ENCODE assay signal across 1 cellular context in the genomic region with DNA sequence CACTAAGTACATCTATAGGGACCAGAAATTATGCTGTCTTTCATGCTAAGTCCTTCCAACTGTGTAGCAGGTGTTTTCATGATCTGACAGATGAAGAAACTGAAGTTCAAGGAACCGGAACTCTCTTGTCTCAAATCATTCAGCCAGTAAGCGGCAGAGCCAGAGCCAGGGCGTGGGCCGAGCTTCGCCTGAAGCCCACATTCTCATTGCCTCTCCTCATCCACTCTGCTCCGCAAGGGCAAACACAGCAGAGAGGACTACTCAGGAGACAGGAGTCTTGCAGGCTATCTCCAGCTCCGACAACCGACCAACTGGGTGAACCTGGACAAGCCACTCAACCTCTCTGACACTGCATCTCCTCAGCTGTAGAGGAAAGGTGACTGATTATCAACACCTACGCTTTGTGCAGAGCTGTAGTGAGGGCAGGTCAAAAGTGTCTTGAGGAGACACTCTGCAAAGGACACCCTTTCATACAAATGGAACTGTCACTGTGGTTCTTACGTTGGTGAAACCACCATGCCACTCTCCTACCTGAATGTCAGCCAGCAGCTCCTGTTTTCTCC.
TF ChIP-seq lines count a peak whose summit lies in the region.

No MANE protein-coding gene starts in this region.

TF ChIP-seq in GM23338, 12 proteins besides CTCF, POLR2A, EP300 and RAD21 (continued from another document):
- TF ChIP-seq, protein P1, sequence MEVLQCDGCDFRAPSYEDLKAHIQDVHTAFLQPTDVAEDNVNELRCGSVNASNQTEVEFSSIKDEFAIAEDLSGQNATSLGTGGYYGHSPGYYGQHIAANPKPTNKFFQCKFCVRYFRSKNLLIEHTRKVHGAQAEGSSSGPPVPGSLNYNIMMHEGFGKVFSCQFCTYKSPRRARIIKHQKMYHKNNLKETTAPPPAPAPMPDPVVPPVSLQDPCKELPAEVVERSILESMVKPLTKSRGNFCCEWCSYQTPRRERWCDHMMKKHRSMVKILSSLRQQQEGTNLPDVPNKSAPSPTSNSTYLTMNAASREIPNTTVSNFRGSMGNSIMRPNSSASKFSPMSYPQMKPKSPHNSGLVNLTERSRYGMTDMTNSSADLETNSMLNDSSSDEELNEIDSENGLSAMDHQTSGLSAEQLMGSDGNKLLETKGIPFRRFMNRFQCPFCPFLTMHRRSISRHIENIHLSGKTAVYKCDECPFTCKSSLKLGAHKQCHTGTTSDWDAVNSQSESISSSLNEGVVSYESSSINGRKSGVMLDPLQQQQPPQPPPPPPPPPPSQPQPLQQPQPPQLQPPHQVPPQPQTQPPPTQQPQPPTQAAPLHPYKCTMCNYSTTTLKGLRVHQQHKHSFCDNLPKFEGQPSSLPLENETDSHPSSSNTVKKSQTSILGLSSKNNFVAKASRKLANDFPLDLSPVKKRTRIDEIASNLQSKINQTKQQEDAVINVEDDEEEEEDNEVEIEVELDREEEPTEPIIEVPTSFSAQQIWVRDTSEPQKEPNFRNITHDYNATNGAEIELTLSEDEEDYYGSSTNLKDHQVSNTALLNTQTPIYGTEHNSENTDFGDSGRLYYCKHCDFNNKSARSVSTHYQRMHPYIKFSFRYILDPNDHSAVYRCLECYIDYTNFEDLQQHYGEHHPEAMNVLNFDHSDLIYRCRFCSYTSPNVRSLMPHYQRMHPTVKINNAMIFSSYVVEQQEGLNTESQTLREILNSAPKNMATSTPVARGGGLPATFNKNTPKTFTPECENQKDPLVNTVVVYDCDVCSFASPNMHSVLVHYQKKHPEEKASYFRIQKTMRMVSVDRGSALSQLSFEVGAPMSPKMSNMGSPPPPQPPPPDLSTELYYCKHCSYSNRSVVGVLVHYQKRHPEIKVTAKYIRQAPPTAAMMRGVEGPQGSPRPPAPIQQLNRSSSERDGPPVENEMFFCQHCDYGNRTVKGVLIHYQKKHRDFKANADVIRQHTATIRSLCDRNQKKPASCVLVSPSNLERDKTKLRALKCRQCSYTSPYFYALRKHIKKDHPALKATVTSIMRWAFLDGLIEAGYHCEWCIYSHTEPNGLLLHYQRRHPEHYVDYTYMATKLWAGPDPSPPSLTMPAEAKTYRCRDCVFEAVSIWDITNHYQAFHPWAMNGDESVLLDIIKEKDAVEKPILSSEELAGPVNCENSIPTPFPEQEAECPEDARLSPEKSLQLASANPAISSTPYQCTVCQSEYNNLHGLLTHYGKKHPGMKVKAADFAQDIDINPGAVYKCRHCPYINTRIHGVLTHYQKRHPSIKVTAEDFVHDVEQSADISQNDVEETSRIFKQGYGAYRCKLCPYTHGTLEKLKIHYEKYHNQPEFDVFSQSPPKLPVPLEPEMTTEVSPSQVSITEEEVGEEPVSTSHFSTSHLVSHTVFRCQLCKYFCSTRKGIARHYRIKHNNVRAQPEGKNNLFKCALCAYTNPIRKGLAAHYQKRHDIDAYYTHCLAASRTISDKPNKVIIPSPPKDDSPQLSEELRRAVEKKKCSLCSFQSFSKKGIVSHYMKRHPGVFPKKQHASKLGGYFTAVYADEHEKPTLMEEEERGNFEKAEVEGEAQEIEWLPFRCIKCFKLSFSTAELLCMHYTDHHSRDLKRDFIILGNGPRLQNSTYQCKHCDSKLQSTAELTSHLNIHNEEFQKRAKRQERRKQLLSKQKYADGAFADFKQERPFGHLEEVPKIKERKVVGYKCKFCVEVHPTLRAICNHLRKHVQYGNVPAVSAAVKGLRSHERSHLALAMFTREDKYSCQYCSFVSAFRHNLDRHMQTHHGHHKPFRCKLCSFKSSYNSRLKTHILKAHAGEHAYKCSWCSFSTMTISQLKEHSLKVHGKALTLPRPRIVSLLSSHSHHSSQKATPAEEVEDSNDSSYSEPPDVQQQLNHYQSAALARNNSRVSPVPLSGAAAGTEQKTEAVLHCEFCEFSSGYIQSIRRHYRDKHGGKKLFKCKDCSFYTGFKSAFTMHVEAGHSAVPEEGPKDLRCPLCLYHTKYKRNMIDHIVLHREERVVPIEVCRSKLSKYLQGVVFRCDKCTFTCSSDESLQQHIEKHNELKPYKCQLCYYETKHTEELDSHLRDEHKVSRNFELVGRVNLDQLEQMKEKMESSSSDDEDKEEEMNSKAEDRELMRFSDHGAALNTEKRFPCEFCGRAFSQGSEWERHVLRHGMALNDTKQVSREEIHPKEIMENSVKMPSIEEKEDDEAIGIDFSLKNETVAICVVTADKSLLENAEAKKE (CRISPR knock-in tag; IDR thresholded peaks at IDR 0.05), result no peak
- TF ChIP-seq POLR2AphosphoS5 (IDR thresholded peaks at IDR 0.05; ENCODE audit: low read depth) (no peak), CREB1 (CRISPR knock-in tag; IDR thresholded peaks at IDR 0.05; ENCODE audit: low read depth) (no peak), JUNB (IDR thresholded peaks at IDR 0.05; ENCODE audit: unreplicated experiment) (no peak), EZH2phosphoT487 (IDR thresholded peaks at IDR 0.05; ENCODE audit: unreplicated experiment) (no peak), STAT1 (IDR thresholded peaks at IDR 0.05; ENCODE audit: unreplicated experiment) (no peak), EZH2 (IDR thresholded peaks at IDR 0.05; ENCODE audit: low read depth, unreplicated experiment) (no peak), ZNF114 (CRISPR knock-in tag; IDR thresholded peaks at IDR 0.05) (no peak), ZNF331 (CRISPR knock-in tag; IDR thresholded peaks at IDR 0.05; ENCODE audit: low read depth) (no peak)
- TF ChIP-seq, protein P2, sequence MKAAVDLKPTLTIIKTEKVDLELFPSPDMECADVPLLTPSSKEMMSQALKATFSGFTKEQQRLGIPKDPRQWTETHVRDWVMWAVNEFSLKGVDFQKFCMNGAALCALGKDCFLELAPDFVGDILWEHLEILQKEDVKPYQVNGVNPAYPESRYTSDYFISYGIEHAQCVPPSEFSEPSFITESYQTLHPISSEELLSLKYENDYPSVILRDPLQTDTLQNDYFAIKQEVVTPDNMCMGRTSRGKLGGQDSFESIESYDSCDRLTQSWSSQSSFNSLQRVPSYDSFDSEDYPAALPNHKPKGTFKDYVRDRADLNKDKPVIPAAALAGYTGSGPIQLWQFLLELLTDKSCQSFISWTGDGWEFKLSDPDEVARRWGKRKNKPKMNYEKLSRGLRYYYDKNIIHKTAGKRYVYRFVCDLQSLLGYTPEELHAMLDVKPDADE (IDR thresholded peaks at IDR 0.05), result no peak
- TF ChIP-seq, protein P3, sequence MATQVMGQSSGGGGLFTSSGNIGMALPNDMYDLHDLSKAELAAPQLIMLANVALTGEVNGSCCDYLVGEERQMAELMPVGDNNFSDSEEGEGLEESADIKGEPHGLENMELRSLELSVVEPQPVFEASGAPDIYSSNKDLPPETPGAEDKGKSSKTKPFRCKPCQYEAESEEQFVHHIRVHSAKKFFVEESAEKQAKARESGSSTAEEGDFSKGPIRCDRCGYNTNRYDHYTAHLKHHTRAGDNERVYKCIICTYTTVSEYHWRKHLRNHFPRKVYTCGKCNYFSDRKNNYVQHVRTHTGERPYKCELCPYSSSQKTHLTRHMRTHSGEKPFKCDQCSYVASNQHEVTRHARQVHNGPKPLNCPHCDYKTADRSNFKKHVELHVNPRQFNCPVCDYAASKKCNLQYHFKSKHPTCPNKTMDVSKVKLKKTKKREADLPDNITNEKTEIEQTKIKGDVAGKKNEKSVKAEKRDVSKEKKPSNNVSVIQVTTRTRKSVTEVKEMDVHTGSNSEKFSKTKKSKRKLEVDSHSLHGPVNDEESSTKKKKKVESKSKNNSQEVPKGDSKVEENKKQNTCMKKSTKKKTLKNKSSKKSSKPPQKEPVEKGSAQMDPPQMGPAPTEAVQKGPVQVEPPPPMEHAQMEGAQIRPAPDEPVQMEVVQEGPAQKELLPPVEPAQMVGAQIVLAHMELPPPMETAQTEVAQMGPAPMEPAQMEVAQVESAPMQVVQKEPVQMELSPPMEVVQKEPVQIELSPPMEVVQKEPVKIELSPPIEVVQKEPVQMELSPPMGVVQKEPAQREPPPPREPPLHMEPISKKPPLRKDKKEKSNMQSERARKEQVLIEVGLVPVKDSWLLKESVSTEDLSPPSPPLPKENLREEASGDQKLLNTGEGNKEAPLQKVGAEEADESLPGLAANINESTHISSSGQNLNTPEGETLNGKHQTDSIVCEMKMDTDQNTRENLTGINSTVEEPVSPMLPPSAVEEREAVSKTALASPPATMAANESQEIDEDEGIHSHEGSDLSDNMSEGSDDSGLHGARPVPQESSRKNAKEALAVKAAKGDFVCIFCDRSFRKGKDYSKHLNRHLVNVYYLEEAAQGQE (IDR thresholded peaks at IDR 0.05; ENCODE audit: unreplicated experiment), result no peak
